Comparison of ENCODE assay signal across 8 cellular contexts in the genomic region with DNA sequence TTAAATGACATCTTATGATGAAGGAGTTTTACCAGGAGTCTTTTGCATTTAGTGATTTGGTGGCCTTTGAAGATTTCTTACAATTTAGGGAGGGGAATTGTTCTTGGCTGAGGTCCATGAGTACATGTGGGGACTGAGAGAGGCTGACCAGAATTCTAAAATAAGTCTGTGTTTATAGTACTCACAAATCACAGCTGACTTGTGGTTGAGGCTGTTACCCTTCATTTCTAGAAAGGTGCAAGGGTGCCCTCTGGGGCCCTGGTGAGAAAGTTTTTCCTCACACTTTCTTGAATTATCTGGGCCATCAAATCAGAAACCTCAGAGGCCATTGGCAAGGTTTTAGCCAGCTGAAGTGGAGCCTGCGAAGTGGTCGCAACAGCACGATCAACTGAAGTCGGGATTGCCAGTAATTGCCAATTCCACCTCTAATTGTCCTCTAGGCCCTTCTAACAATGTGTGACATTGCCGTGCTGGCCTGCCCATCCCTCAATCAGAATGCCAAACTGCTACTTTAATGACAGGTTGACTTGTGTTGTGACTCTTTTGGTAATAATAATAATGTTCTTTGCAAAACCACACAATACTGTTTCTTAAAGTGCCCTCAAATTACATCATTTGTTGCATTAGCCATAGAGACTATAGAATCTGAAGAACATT.
A peak's percentile ranks its signal among the peaks of the same experiment; 100 is the strongest.
DNase-seq lines count a peak whose midpoint lies in the region; ATAC-seq and TF ChIP-seq lines count a peak whose summit lies in the region.

No MANE protein-coding gene starts in this region.

- DNase-seq in G401 (ENCODE audit: low spot score) (peak; percentile 22), LHCN-M2 (ENCODE audit: low read depth) (peak; percentile 93), astrocyte of the cerebellum (ENCODE audit: low read depth) (peak; percentile 79), iPS DF 6.9 (ENCODE audit: low read depth, low spot score) (peak; percentile 25), cortex of kidney (lab: John Stamatoyannopoulos, UW) (no peak), immature natural killer cell (no peak)
- DNase-seq in stimulated activated naive B cell treated with anti-CD40 and anti-IgM and Interleukin-4, amounts not matched to agents 10 μg/mL and 1 μg/mL and 100 μg/mL, for 72 hours: no peak

- H3K4me1 ChIP-seq in iPS DF 6.9 (ENCODE audit: control insufficient read depth, insufficient read depth, low read length): no peaks in the 10 kb centered on the region

- H3K9me3 ChIP-seq in iPS DF 6.9 (ENCODE audit: control insufficient read depth, insufficient read depth, low read length): no peaks in the 10 kb centered on the region

- H3K36me3 ChIP-seq in iPS DF 6.9 (ENCODE audit: control insufficient read depth, insufficient read depth, low read length): no peaks in the 10 kb centered on the region

- H3K4me1 Mint-ChIP-seq in stimulated activated naive B cell treated with anti-CD40 and anti-IgM and Interleukin-4, amounts not matched to agents 10 μg/mL and 1 μg/mL and 100 μg/mL, for 72 hours: peaks cover 0 to 8% of the 10 kb centered on the region in 2 donors
- no peaks in the 10 kb centered on the region for H3K4me1 Mint-ChIP-seq in immature natural killer cell

- peak; percentile 67 for TF ChIP-seq CTCF in astrocyte of the cerebellum (IDR thresholded peaks at IDR 0.05; ENCODE audit: low read depth, low read length, missing control alignments)

- WGBS in iPS DF 6.9 (ENCODE audit: insufficient coverage, insufficient read length): no CpG with 5 or more reads among the region's 5 CpGs

- H3K4me3 ChIP-seq in astrocyte of the cerebellum (ENCODE audit: low read depth, low read length) (no peak overlapping the region), iPS DF 6.9 (ENCODE audit: low read length) (no peak overlapping the region)

- no peaks in the 10 kb centered on the region for H3K36me3 Mint-ChIP-seq in stimulated activated naive B cell treated with anti-CD40 and anti-IgM and Interleukin-4, amounts not matched to agents 10 μg/mL and 1 μg/mL and 100 μg/mL, for 72 hours
- no peaks in the 10 kb centered on the region for H3K36me3 Mint-ChIP-seq in immature natural killer cell

- in situ Hi-C loops in G401 (cut with HindIII; ENCODE audit: low sequenced_read_pairs) (no loop called here), astrocyte of the cerebellum (cut with HindIII; ENCODE audit: low sequenced_read_pairs) (loop anchor here (25.0 kb wide), 1 partner anchor 323 kb away; no protein-coding TSS in a partner anchor)

- no peak overlapping the region for H3K27ac Mint-ChIP-seq in stimulated activated naive B cell treated with anti-CD40 and anti-IgM and Interleukin-4, amounts not matched to agents 10 μg/mL and 1 μg/mL and 100 μg/mL, for 72 hours
- no peak overlapping the region for H3K27ac Mint-ChIP-seq in immature natural killer cell

- ATAC-seq in GM21447 (IDR thresholded peaks at IDR 0.05; ENCODE audit: unreplicated experiment): peak; percentile 75
- ATAC-seq in stimulated activated naive B cell treated with anti-CD40 and anti-IgM and Interleukin-4, amounts not matched to agents 10 μg/mL and 1 μg/mL and 100 μg/mL, for 72 hours (replicated peaks): peak; percentile 63 to 83

- no peaks in the 10 kb centered on the region for H3K27me3 Mint-ChIP-seq in stimulated activated naive B cell treated with anti-CD40 and anti-IgM and Interleukin-4, amounts not matched to agents 10 μg/mL and 1 μg/mL and 100 μg/mL, for 72 hours
- H3K27me3 Mint-ChIP-seq in immature natural killer cell (ENCODE audit: low read depth in 3 of 3): peaks cover 0 to 2% (median 0%) of the 10 kb centered on the region in 3 donors

- no peaks in the 10 kb centered on the region for H3K9me3 Mint-ChIP-seq in stimulated activated naive B cell treated with anti-CD40 and anti-IgM and Interleukin-4, amounts not matched to agents 10 μg/mL and 1 μg/mL and 100 μg/mL, for 72 hours
- H3K9me3 Mint-ChIP-seq in immature natural killer cell: peaks cover 0 to 4% (median 0%) of the 10 kb centered on the region in 6 donors

- no peak overlapping the region for H3K27ac ChIP-seq in iPS DF 6.9 (ENCODE audit: low read length)

- no peaks in the 10 kb centered on the region for H3K27me3 ChIP-seq in iPS DF 6.9 (ENCODE audit: control insufficient read depth, insufficient read depth, low read length)

- H3K4me3 Mint-ChIP-seq in stimulated activated naive B cell treated with anti-CD40 and anti-IgM and Interleukin-4, amounts not matched to agents 10 μg/mL and 1 μg/mL and 100 μg/mL, for 72 hours: no peak overlapping the region
- no peak overlapping the region for H3K4me3 Mint-ChIP-seq in immature natural killer cell

Comparison
In these comparisons a context has a peak if more than half of its experiments do, and no peak if none do; other contexts are left out.
1. DNase-seq: peak in G401 (single experiment), LHCN-M2 (single experiment), astrocyte of the cerebellum (single experiment) and iPS DF 6.9 (single experiment); none in stimulated activated naive B cell treated with anti-CD40 and anti-IgM and Interleukin-4, amounts not matched to agents 10 μg/mL and 1 μg/mL and 100 μg/mL, for 72 hours (single experiment), cortex of kidney (single experiment) and immature natural killer cell (0 of 3).